ENCODE assay signal across 8 cellular contexts in the genomic region with DNA sequence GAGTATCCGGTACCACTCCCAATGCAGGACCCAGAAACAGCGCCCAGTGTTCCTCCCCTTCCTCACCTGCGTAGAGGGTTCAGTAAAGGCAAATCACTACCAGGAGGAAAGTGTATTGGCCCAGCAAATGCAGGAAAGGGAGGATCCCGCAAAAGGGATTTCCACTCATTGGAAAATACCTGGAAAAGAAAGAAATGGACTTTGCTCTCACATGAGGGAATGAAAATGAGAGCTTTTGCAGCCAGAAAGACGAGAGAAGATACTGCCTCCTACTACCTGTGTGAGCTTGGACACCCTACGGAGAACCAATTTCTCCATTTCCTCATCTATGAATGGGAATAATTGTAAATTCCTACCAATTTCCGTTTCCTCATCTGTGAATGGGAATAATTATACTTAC.
"Had no signal": no experiment of that assay in that cellular context is flagged by ENCODE, and none has a peak within 500 bp of the region (broad histone marks: within the 10 kb centered on the region; RNA-seq: fewer than 3 reads in every experiment).

No MANE protein-coding gene starts in this region.

- H2AFZ ChIP-seq: GM23338 had no signal

- H3K27ac ChIP-seq: HL-60, KMS-11 had no signal

- H3K4me2 ChIP-seq: GM23338, KMS-11 had no signal

- H3K9ac ChIP-seq: KMS-11 had no signal

- H3K9me3 ChIP-seq: HAP-1 had no signal

- H3K4me1 ChIP-seq: HAP-1 had no signal

- ATAC-seq: GM23338, HCT116 had no signal

- H3K4me3 ChIP-seq: GM23338, HAP-1 had no signal

- H3K36me3 ChIP-seq: HAP-1 had no signal

- DNase-seq: H7, HFFc6, KBM-7 had no signal
